Comparison of ENCODE assay signal across 1 cellular context in genomic region chr19:42546831-42547500, GRCh38.
TF ChIP-seq lines count a peak whose summit lies in the region.

No MANE protein-coding gene starts in this region.

TF ChIP-seq in H1, 55 proteins besides CTCF, POLR2A, EP300 and RAD21:
- TF ChIP-seq KDM1A (IDR thresholded peaks at IDR 0.05; ENCODE audit: borderline replicate concordance, low read length) (no peak), EZH2 (IDR thresholded peaks at IDR 0.05; ENCODE audit: low read depth, low read length, severe bottlenecking) (no peak), RFX5 (IDR thresholded peaks at IDR 0.05; ENCODE audit: borderline replicate concordance, low read depth, low read length) (no peak), ASH2L (IDR thresholded peaks at IDR 0.05; ENCODE audit: low read length) (no peak), SAP30 (IDR thresholded peaks at IDR 0.05; ENCODE audit: insufficient read depth, insufficient replicate concordance, low read length) (no peak), YY1 (IDR thresholded peaks at IDR 0.05; ENCODE audit: low read depth, low read length) (no peak), CHD2 (IDR thresholded peaks at IDR 0.05; ENCODE audit: low read length) (no peak), MAX (IDR thresholded peaks at IDR 0.05) (no peak), SP2 (IDR thresholded peaks at IDR 0.05; ENCODE audit: low read length) (no peak), GABPA (IDR thresholded peaks at IDR 0.05; ENCODE audit: borderline replicate concordance, insufficient read depth, low read length) (no peak), HDAC2 (IDR thresholded peaks at IDR 0.05; ENCODE audit: borderline replicate concordance in 1 of 2, low read depth in 2 of 2, low read length in 2 of 2) (no peak), CEBPB (IDR thresholded peaks at IDR 0.05; ENCODE audit: low read depth, low read length) (no peak), SIRT6 (IDR thresholded peaks at IDR 0.05; ENCODE audit: low read length) (no peak), SIN3A (conservative IDR thresholded peaks at IDR 0.05 in 1 of 2, IDR thresholded peaks at IDR 0.05 in 1 of 2; ENCODE audit: low read depth in 1 of 2, low read length in 2 of 2) (no peak), RBBP5 (IDR thresholded peaks at IDR 0.05; ENCODE audit: borderline replicate concordance, low read depth, low read length) (no peak), JUN (IDR thresholded peaks at IDR 0.05; ENCODE audit: low read depth, low read length) (no peak), BACH1 (IDR thresholded peaks at IDR 0.05; ENCODE audit: low read length) (no peak)
